12 cellular contexts compared by ENCODE assay signal in genomic region chr22:37525073-37525745, GRCh38. TPM values are rescaled to one million over a fixed set of nuclear protein-coding genes. Genes with fewer than 3 reads are reported as not detected.
A peak's percentile ranks its signal among the peaks of the same experiment; 100 is the strongest.
DNase-seq lines count a peak whose midpoint lies in the region; ATAC-seq, FAIRE-seq and TF ChIP-seq lines count a peak whose summit lies in the region.
"Had no signal": no experiment of that assay in that cellular context is flagged by ENCODE, and none has a peak within 500 bp of the region (broad histone marks: within the 10 kb centered on the region; RNA-seq: fewer than 3 reads in every experiment).

No MANE protein-coding gene starts in this region.

- H3K4me2 ChIP-seq in fibroblast of lung (ENCODE audit: extremely low read depth, insufficient read depth, low read length) = peak overlapping the region; percentile 52

- H3K27ac ChIP-seq in fibroblast of lung (ENCODE audit: insufficient read depth, low read length) = peak overlapping the region; percentile 84
- H3K27ac ChIP-seq: C4-2B had no signal

- H3K36me3 ChIP-seq in fibroblast of lung (ENCODE audit: control insufficient read depth, insufficient read depth, low read length) = no peaks in the 10 kb centered on the region

- H3K4me1 ChIP-seq in fibroblast of lung (ENCODE audit: control insufficient read depth, extremely low read depth, insufficient read depth, low read length) = peaks cover 15% of the 10 kb centered on the region

- no peaks in the 10 kb centered on the region for H3K79me2 ChIP-seq in fibroblast of lung (ENCODE audit: control insufficient read depth, insufficient read depth, low read length)

- H3K4me3 ChIP-seq in fibroblast of lung (replicated peaks in 1 of 4; ENCODE audit: control extremely low read depth in 1 of 4, insufficient read depth in 1 of 4, low read depth in 3 of 4, low read length in 4 of 4) = no peak overlapping the region

- no peaks in the 10 kb centered on the region for H3K9me3 ChIP-seq in fibroblast of lung (ENCODE audit: control insufficient read depth, insufficient read depth, low read depth, low read length)

- no peak for ATAC-seq in HG03439 (IDR thresholded peaks at IDR 0.05; ENCODE audit: unreplicated experiment)

- no peaks in the 10 kb centered on the region for H4K20me1 ChIP-seq in fibroblast of lung (ENCODE audit: control insufficient read depth, extremely low read depth, insufficient read depth, low read length)

- no peak overlapping the region for H3K27ac Mint-ChIP-seq in activated T-cell treated with anti-CD3 and anti-CD28 coated beads, Interleukin-2, amount 50 U/mL, for 24 hours

- H3K36me3 Mint-ChIP-seq in activated T-cell treated with anti-CD3 and anti-CD28 coated beads, Interleukin-2, amount 50 U/mL, for 24 hours (ENCODE audit: low read depth) = no peaks in the 10 kb centered on the region
- H3K36me3 Mint-ChIP-seq: brain had no signal

- DNase-seq in activated T-cell treated with anti-CD3 and anti-CD28 coated beads for 4 hours (peak; percentile 31), RCC 7860 (ENCODE audit: low spot score) (peak; percentile 84), fibroblast of lung (ENCODE audit: low read depth in 2 of 2) (peak; percentile 61 to 87), NCI-H2081 treated with DMSO at 0.1 percent for 48 hours (lab: John Stamatoyannopoulos, UW) (no peak), GM10266 (ENCODE audit: extremely low spot score) (no peak)
- no peak for DNase-seq in activated T-cell treated with anti-CD3 and anti-CD28 coated beads, Interleukin-2, amount 50 U/mL, for 24 hours
- peak; percentile 13 to 36 for DNase-seq in stimulated activated CD4-positive, alpha-beta T cell treated with anti-CD3 and anti-CD28 coated beads, Interleukin-4, amount 100 ng/mL, for 4 hours
- DNase-seq: midbrain had no signal

- no peak for TF ChIP-seq CTCF in fibroblast of lung (conservative IDR thresholded peaks at IDR 0.05 in 1 of 2, IDR thresholded peaks at IDR 0.05 in 1 of 2; ENCODE audit: low read depth in 1 of 2, low read length in 2 of 2)
- no peak for TF ChIP-seq CTCF in GM10266 (IDR thresholded peaks at IDR 0.05; ENCODE audit: control insufficient read depth, insufficient read depth, low read depth, missing control alignments)

- H2AFZ ChIP-seq in fibroblast of lung (ENCODE audit: low read length) = peak overlapping the region; percentile 50

- no peaks in the 10 kb centered on the region for H3K9me3 Mint-ChIP-seq in activated T-cell treated with anti-CD3 and anti-CD28 coated beads, Interleukin-2, amount 50 U/mL, for 24 hours

- H3K4me3 Mint-ChIP-seq in activated T-cell treated with anti-CD3 and anti-CD28 coated beads, Interleukin-2, amount 50 U/mL, for 24 hours = no peak overlapping the region
- H3K4me3 Mint-ChIP-seq: brain had no signal

- no peaks in the 10 kb centered on the region for H3K27me3 ChIP-seq in fibroblast of lung (ENCODE audit: control insufficient read depth, insufficient read depth, low read length)

- no peak overlapping the region for H3K9ac ChIP-seq in fibroblast of lung (ENCODE audit: insufficient read depth, low read length)

- peaks cover 36% of the 10 kb centered on the region for H3K27me3 Mint-ChIP-seq in activated T-cell treated with anti-CD3 and anti-CD28 coated beads, Interleukin-2, amount 50 U/mL, for 24 hours

- FAIRE-seq in RCC 7860 (lab: Jason Lieb, UNC) = peak; percentile 90

- H3K4me1 Mint-ChIP-seq in activated T-cell treated with anti-CD3 and anti-CD28 coated beads, Interleukin-2, amount 50 U/mL, for 24 hours (ENCODE audit: low read depth) = peaks cover 16% of the 10 kb centered on the region

RNA-seq across cellular contexts. Expression of gene CARD10, which starts 6.0 kb away (rescaled TPM):
- total RNA-seq in fibroblast of lung = 1.3 and 2.3 TPM in 2 replicates
- 1.6 and 2.7 TPM in 2 replicates for polyA plus RNA-seq in fibroblast of lung
- polyA plus RNA-seq in fibroblast of lung (2012) = 3.1 and 5.4 TPM in 2 replicates
- polyA minus RNA-seq in fibroblast of lung (ENCODE audit: low replicate concordance) = 4.0 and 10.5 TPM in 2 replicates

RNA-seq across cellular contexts. Expression of gene CDC42EP1, which starts 35.1 kb away (rescaled TPM):
- 11.8 and 17.2 TPM in 2 replicates for total RNA-seq in fibroblast of lung
- polyA plus RNA-seq in fibroblast of lung = 10.4 and 10.6 TPM in 2 replicates
- 63.6 and 69.7 TPM in 2 replicates for polyA plus RNA-seq in fibroblast of lung (2012)
- 72.6 and 80.2 TPM in 2 replicates for polyA minus RNA-seq in fibroblast of lung (ENCODE audit: low replicate concordance)

RNA-seq across cellular contexts. Expression of gene MFNG, which starts 39.0 kb away (rescaled TPM):
- total RNA-seq in fibroblast of lung = under 0.01 TPM in 1 of 2 replicates, not detected in the other
- polyA plus RNA-seq in fibroblast of lung = 0.15 TPM in 1 of 2 replicates, not detected in the other
- not detected in 2 replicates for polyA plus RNA-seq in fibroblast of lung (2012)
- not detected in 2 replicates for polyA minus RNA-seq in fibroblast of lung (ENCODE audit: low replicate concordance)
- total RNA-seq: SK-MEL-5 had no signal

RNA-seq across cellular contexts. Expression of gene LGALS2, which starts 54.7 kb away (rescaled TPM):
- total RNA-seq in fibroblast of lung = not detected in 2 replicates
- polyA plus RNA-seq in fibroblast of lung = 0.19 TPM in 1 of 2 replicates, not detected in the other
- polyA plus RNA-seq in fibroblast of lung (2012) = not detected in 2 replicates
- not detected in 2 replicates for polyA minus RNA-seq in fibroblast of lung (ENCODE audit: low replicate concordance)
- total RNA-seq: SK-MEL-5 had no signal

Comparison
In these comparisons a context has a peak if more than half of its experiments do, and no peak if none do; other contexts are left out.
1. DNase-seq: peak in activated T-cell treated with anti-CD3 and anti-CD28 coated beads for 4 hours (single experiment), RCC 7860 (single experiment), fibroblast of lung (2 of 2) and stimulated activated CD4-positive, alpha-beta T cell treated with anti-CD3 and anti-CD28 coated beads, Interleukin-4, amount 100 ng/mL, for 4 hours (2 of 2); none in activated T-cell treated with anti-CD3 and anti-CD28 coated beads, Interleukin-2, amount 50 U/mL, for 24 hours (single experiment), NCI-H2081 treated with DMSO at 0.1 percent for 48 hours (single experiment) and GM10266 (single experiment).